8 cellular contexts compared by ENCODE assay signal in the genomic region with DNA sequence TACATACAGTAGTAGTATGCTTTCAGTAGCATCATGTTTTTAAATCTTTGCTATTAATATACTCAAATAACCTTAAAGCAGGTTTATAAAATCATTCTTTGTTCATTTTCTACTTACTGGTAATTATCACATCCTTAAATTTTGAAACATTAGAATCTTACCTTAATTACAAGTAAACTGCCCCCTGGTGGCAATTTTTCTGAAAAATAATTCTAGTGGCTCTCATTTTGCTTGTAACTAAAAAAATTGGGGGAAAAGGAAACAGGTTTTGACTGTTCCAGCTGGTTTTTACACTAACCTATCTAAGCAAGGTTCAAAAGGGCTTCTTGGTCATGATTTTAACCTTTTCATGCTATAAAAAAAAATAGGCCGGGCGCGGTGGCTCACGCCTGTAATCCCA. TPM values are rescaled to one million over a fixed set of nuclear protein-coding genes. Genes with fewer than 3 reads are reported as not detected.
A peak's percentile ranks its signal among the peaks of the same experiment; 100 is the strongest.
DNase-seq lines count a peak whose midpoint lies in the region; ATAC-seq, FAIRE-seq and TF ChIP-seq lines count a peak whose summit lies in the region.

No MANE protein-coding gene starts in this region.

- H3K9me3 ChIP-seq in CD4-positive, CD25-positive, alpha-beta regulatory T cell (ENCODE audit: control insufficient read depth in 2 of 2, low read length in 2 of 2) = peaks cover 0 to under 1% of the 10 kb centered on the region in 2 experiments

- no peak overlapping the region for H3K27ac ChIP-seq in CD4-positive, CD25-positive, alpha-beta regulatory T cell (ENCODE audit: insufficient read depth, low read length, poor library complexity, severe bottlenecking)
- no peak overlapping the region for H3K27ac ChIP-seq in VCaP

- H3K36me3 ChIP-seq in CD4-positive, CD25-positive, alpha-beta regulatory T cell (ENCODE audit: control insufficient read depth, insufficient read depth, low read length) = no peaks in the 10 kb centered on the region

- no peaks in the 10 kb centered on the region for H3K27me3 Mint-ChIP-seq in CD4-positive, CD25-positive, alpha-beta regulatory T cell

- DNase-seq in CD4-positive, CD25-positive, alpha-beta regulatory T cell = peak in 2 of 3 donors; percentile 16 to 57
- DNase-seq in GM18507 (ENCODE audit: extremely low spot score, insufficient read length, low read depth) = no peak
- DNase-seq in left kidney (ENCODE audit: low read depth, low spot score) = peak; percentile 19
- DNase-seq in dedifferentiated amniotic fluid mesenchymal stem cell (ENCODE audit: extremely low spot score) = no peak
- DNase-seq in stimulated activated CD4-positive, alpha-beta T cell treated with anti-CD3 and anti-CD28 coated beads, Interleukin-4, amount 100 ng/mL, for 1 hour = no peak

- TF ChIP-seq CTCF in VCaP (conservative IDR thresholded peaks at IDR 0.05) = peak; percentile 72

- H3K36me3 Mint-ChIP-seq in CD4-positive, CD25-positive, alpha-beta regulatory T cell = no peaks in the 10 kb centered on the region

- no peak overlapping the region for H3K4me3 ChIP-seq in CD4-positive, CD25-positive, alpha-beta regulatory T cell (ENCODE audit: low read depth, low read length)

- no peak overlapping the region for H3K4me3 Mint-ChIP-seq in CD4-positive, CD25-positive, alpha-beta regulatory T cell

- H3K4me1 ChIP-seq in CD4-positive, CD25-positive, alpha-beta regulatory T cell (ENCODE audit: control insufficient read depth, insufficient read depth, low read length, poor library complexity, severe bottlenecking) = no peaks in the 10 kb centered on the region

- H3K9me3 Mint-ChIP-seq in CD4-positive, CD25-positive, alpha-beta regulatory T cell = peaks cover 0 to 4% (median under 1%) of the 10 kb centered on the region in 7 donors

- peak; percentile 58 for FAIRE-seq in GM18507 (lab: Jason Lieb, UNC)

- no peaks in the 10 kb centered on the region for H3K27me3 ChIP-seq in CD4-positive, CD25-positive, alpha-beta regulatory T cell (ENCODE audit: control insufficient read depth, insufficient read depth, low read length)

- H3K27ac Mint-ChIP-seq in CD4-positive, CD25-positive, alpha-beta regulatory T cell = no peak overlapping the region

- ATAC-seq in CD4-positive, CD25-positive, alpha-beta regulatory T cell (ENCODE audit: low read depth in 2 of 2) = no peak
- no peak for ATAC-seq in GM18858 (IDR thresholded peaks at IDR 0.05; ENCODE audit: unreplicated experiment)
- ATAC-seq in HG02981 (IDR thresholded peaks at IDR 0.05; ENCODE audit: unreplicated experiment) = no peak

- no peaks in the 10 kb centered on the region for H3K4me1 Mint-ChIP-seq in CD4-positive, CD25-positive, alpha-beta regulatory T cell

RNA-seq across cellular contexts. Expression of a gene that starts 18.5 kb away (rescaled TPM):
- total RNA-seq in CD4-positive, CD25-positive, alpha-beta regulatory T cell = 0.44 TPM
- under 1 TPM in 1 of 4 donors, not detected in 3; 0.07 TPM for polyA plus RNA-seq in CD4-positive, CD25-positive, alpha-beta regulatory T cell

RNA-seq across cellular contexts. Expression of a gene that starts 27.2 kb away (rescaled TPM):
- 24.5 TPM for total RNA-seq in CD4-positive, CD25-positive, alpha-beta regulatory T cell
- polyA plus RNA-seq in CD4-positive, CD25-positive, alpha-beta regulatory T cell = 10 to 100 TPM; 39.0 to 58.5 (median 44.9) TPM

RNA-seq across cellular contexts. Expression of a gene that starts 27.9 kb away (rescaled TPM):
- total RNA-seq in CD4-positive, CD25-positive, alpha-beta regulatory T cell = 30.1 TPM
- polyA plus RNA-seq in CD4-positive, CD25-positive, alpha-beta regulatory T cell = 10 to 100 TPM; 20.7 to 37.7 (median 27.6) TPM

Comparison
In these comparisons a context has a peak if more than half of its experiments do, and no peak if none do; other contexts are left out.
1. DNase-seq: peak in CD4-positive, CD25-positive, alpha-beta regulatory T cell (2 of 3) and left kidney (single experiment); none in GM18507 (single experiment), dedifferentiated amniotic fluid mesenchymal stem cell (single experiment) and stimulated activated CD4-positive, alpha-beta T cell treated with anti-CD3 and anti-CD28 coated beads, Interleukin-4, amount 100 ng/mL, for 1 hour (single experiment).